ENCODE assay signal across 10 cellular contexts in the genomic region with DNA sequence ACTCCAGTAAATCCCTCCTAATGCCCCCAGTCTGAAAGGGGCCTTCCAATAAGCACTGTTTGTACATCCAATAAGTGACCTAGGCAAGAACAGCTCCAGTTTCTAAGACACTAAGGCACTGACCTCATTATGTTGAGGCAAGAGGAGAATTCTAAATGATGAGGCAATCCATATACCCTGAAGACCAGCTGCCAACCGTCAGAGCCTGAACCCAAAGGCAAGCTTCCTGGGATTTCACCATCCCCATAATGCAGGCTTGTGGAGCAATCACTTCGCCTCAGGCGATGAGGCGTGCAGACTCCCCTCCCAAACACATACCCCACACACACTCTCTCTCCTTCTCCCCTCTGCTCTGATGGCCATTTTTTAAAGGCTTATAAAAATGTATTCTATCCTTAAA. TPM values are rescaled to one million over a fixed set of nuclear protein-coding genes. Genes with fewer than 3 reads are reported as not detected.
A peak's percentile ranks its signal among the peaks of the same experiment; 100 is the strongest.
DNase-seq lines count a peak whose midpoint lies in the region; ATAC-seq and TF ChIP-seq lines count a peak whose summit lies in the region.
"Had no signal": no experiment of that assay in that cellular context is flagged by ENCODE, and none has a peak within 500 bp of the region (broad histone marks: within the 10 kb centered on the region; RNA-seq: fewer than 3 reads in every experiment).

No MANE protein-coding gene starts in this region.

- H3K36me3 Mint-ChIP-seq in activated CD8-positive, alpha-beta T cell treated with anti-CD3 and anti-CD28 coated beads for 36 hours (ENCODE audit: low read depth) = no peaks in the 10 kb centered on the region
- H3K36me3 Mint-ChIP-seq: memory B cell had no signal

- ATAC-seq in gastrocnemius medialis (peak; percentile 80 to 93), GM19455 (IDR thresholded peaks at IDR 0.05; ENCODE audit: unreplicated experiment) (no peak), GM18517 (IDR thresholded peaks at IDR 0.05; ENCODE audit: unreplicated experiment) (no peak)
- no peak for ATAC-seq in activated CD8-positive, alpha-beta T cell treated with anti-CD3 and anti-CD28 coated beads for 36 hours
- ATAC-seq: Panc1 had no signal

- H3K4me1 ChIP-seq in cardiac muscle cell (ENCODE audit: low read depth) (peaks cover 42% of the 10 kb centered on the region), gastrocnemius medialis (peaks cover 42 to 56% of the 10 kb centered on the region in 2 donors)

- CTCF ChIA-PET in activated CD8-positive, alpha-beta T cell treated with anti-CD3 and anti-CD28 coated beads for 36 hours (lab: Charles Lee) = interaction anchor here (1.1 kb wide), 1 partner anchor 26 kb away, joined by 3 read pairs; no protein-coding TSS in a partner anchor

- H3K27me3 ChIP-seq in HL-60 (ENCODE audit: insufficient read depth, poor library complexity, severe bottlenecking) = no peaks in the 10 kb centered on the region
- H3K27me3 ChIP-seq in cardiac muscle cell = no peaks in the 10 kb centered on the region
- H3K27me3 ChIP-seq in gastrocnemius medialis = no peaks in the 10 kb centered on the region

- no peak for TF ChIP-seq POLR2A in gastrocnemius medialis (IDR thresholded peaks at IDR 0.05)

- no peak overlapping the region for H3K4me3 Mint-ChIP-seq in activated CD8-positive, alpha-beta T cell treated with anti-CD3 and anti-CD28 coated beads for 36 hours
- H3K4me3 Mint-ChIP-seq: memory B cell had no signal

- in situ Hi-C loops in gastrocnemius medialis (cut with MboI; ENCODE audit: low sequenced_read_pairs in 4 of 4) = no loop called here

- H3K27ac Mint-ChIP-seq in activated CD8-positive, alpha-beta T cell treated with anti-CD3 and anti-CD28 coated beads for 36 hours = no peak overlapping the region
- H3K27ac Mint-ChIP-seq: memory B cell had no signal

- H3K4me3 ChIP-seq in HL-60 (replicated peaks; ENCODE audit: insufficient read depth, low read length) = no peak overlapping the region
- H3K4me3 ChIP-seq in SK-N-MC = peak overlapping the region; percentile 31; the same call in 1 of the 2 replicates
- H3K4me3 ChIP-seq in cardiac muscle cell = no peak overlapping the region
- no peak overlapping the region for H3K4me3 ChIP-seq in gastrocnemius medialis

- H3K9me3 ChIP-seq in SK-N-MC (ENCODE audit: low read depth, low read length) (no peaks in the 10 kb centered on the region), cardiac muscle cell (ENCODE audit: low read depth) (no peaks in the 10 kb centered on the region), gastrocnemius medialis (no peaks in the 10 kb centered on the region)

- H3K27me3 Mint-ChIP-seq in activated CD8-positive, alpha-beta T cell treated with anti-CD3 and anti-CD28 coated beads for 36 hours = peaks cover 3% of the 10 kb centered on the region
- H3K27me3 Mint-ChIP-seq: memory B cell had no signal

- TF ChIP-seq CTCF in HL-60 (IDR thresholded peaks at IDR 0.05; ENCODE audit: insufficient read depth, low read length) (no peak), cardiac muscle cell (IDR thresholded peaks at IDR 0.05; ENCODE audit: low read depth, low read length) (no peak), gastrocnemius medialis (IDR thresholded peaks at IDR 0.05 in 4 of 5, conservative IDR thresholded peaks at IDR 0.05 in 1 of 5) (no peak)
- no peak for TF ChIP-seq CTCF in activated CD8-positive, alpha-beta T cell treated with anti-CD3 and anti-CD28 coated beads for 36 hours (IDR thresholded peaks at IDR 0.05)

- H3K9me3 Mint-ChIP-seq in activated CD8-positive, alpha-beta T cell treated with anti-CD3 and anti-CD28 coated beads for 36 hours = no peaks in the 10 kb centered on the region
- H3K9me3 Mint-ChIP-seq: memory B cell had no signal

- H3K9ac ChIP-seq in SK-N-MC (ENCODE audit: insufficient read length) = no peak overlapping the region

- H3K27ac ChIP-seq in HL-60 (replicated peaks) = peak overlapping the region; percentile 62
- H3K27ac ChIP-seq in SK-N-MC = peak overlapping the region; percentile 55
- H3K27ac ChIP-seq in cardiac muscle cell = peak overlapping the region; percentile 88
- H3K27ac ChIP-seq in gastrocnemius medialis = peak overlapping the region in 2 of 4 donors; percentile 35 to 52
- H3K27ac ChIP-seq in substantia nigra (ENCODE audit: low read depth, low read length, poor library complexity, severe bottlenecking) = no peak overlapping the region

- intact Hi-C loops in gastrocnemius medialis (cut with DNase I; ENCODE audit: low total_unique reads) = loop anchor here (2.0 kb wide), 1 partner anchor 46 kb away; no protein-coding TSS in a partner anchor
- intact Hi-C loops in activated CD8-positive, alpha-beta T cell treated with anti-CD3 and anti-CD28 coated beads for 36 hours (cut with micrococcal nuclease) = no loop called here

- no peaks in the 10 kb centered on the region for H3K4me1 Mint-ChIP-seq in activated CD8-positive, alpha-beta T cell treated with anti-CD3 and anti-CD28 coated beads for 36 hours (ENCODE audit: low read depth)
- H3K4me1 Mint-ChIP-seq: memory B cell had no signal

- DNase-seq in HL-60 (ENCODE audit: low read depth in 1 of 2, low spot score in 1 of 2) (peak; percentile 80 to 89), SK-N-MC (ENCODE audit: low read depth, low spot score) (peak; percentile 53), cardiac muscle cell (ENCODE audit: low read depth in 1 of 2, low spot score in 1 of 2) (peak in 1 of 2 donors; percentile 97), gastrocnemius medialis (peak; percentile 6 to 36), substantia nigra (lab: John Stamatoyannopoulos, UW) (no peak)
- DNase-seq in activated CD8-positive, alpha-beta T cell treated with anti-CD3 and anti-CD28 coated beads for 36 hours = no peak

- no peaks in the 10 kb centered on the region for H3K36me3 ChIP-seq in SK-N-MC (ENCODE audit: insufficient read depth, low read length)
- no peaks in the 10 kb centered on the region for H3K36me3 ChIP-seq in cardiac muscle cell
- no peaks in the 10 kb centered on the region for H3K36me3 ChIP-seq in gastrocnemius medialis

- POLR2A ChIA-PET in activated CD8-positive, alpha-beta T cell treated with anti-CD3 and anti-CD28 coated beads for 36 hours (lab: Charles Lee) = no interaction called here

RNA-seq across cellular contexts. Expression of a gene that starts 49.5 kb away (rescaled TPM):
- total RNA-seq in cardiac muscle cell (84.2 and 89.3 TPM in 2 replicates), gastrocnemius medialis (10 to 100 TPM in 3 of 4 donors, 1 to 10 TPM in 1; 5.5 to 37.6 (median 11.8) TPM)
- polyA plus RNA-seq in cardiac muscle cell = 52.4 and 66.1 TPM in 2 replicates
- under 1 TPM in 1 of 2 experiments, not detected in 1; 0.09 TPM for total RNA-seq in activated CD8-positive, alpha-beta T cell treated with anti-CD3 and anti-CD28 coated beads for 36 hours

Comparison
In these comparisons a context has a peak if more than half of its experiments do, and no peak if none do; other contexts are left out.
1. DNase-seq: peak in HL-60 (2 of 2), SK-N-MC (single experiment) and gastrocnemius medialis (2 of 2); none in substantia nigra (0 of 49) and activated CD8-positive, alpha-beta T cell treated with anti-CD3 and anti-CD28 coated beads for 36 hours (single experiment).
2. ATAC-seq: peak in gastrocnemius medialis (2 of 2); none in activated CD8-positive, alpha-beta T cell treated with anti-CD3 and anti-CD28 coated beads for 36 hours (single experiment), GM19455 (single experiment) and GM18517 (single experiment).
3. RNA of a gene that starts 49.5 kb away (total RNA-seq): 84.2 to 89.3 TPM in cardiac muscle cell and 5.5 to 37.6 TPM in gastrocnemius medialis; 0.09 TPM in activated CD8-positive, alpha-beta T cell treated with anti-CD3 and anti-CD28 coated beads for 36 hours; every median in the first group is over 4 times any median in the second.